ENCODE assay signal across 8 cellular contexts in genomic region chr2:58428553-58429284, GRCh38.
DNase-seq lines count a peak whose midpoint lies in the region; ATAC-seq, FAIRE-seq and TF ChIP-seq lines count a peak whose summit lies in the region.

No MANE protein-coding gene starts in this region.

- TF ChIP-seq CTCF in mammary epithelial cell (conservative IDR thresholded peaks at IDR 0.05 in 1 of 2, IDR thresholded peaks at IDR 0.05 in 1 of 2; ENCODE audit: extremely low read depth in 1 of 2, insufficient read depth in 1 of 2, low read depth in 1 of 2, low read length in 2 of 2) = no peak

- H3K27me3 ChIP-seq in mammary epithelial cell (ENCODE audit: insufficient read depth, low read length) = peaks cover 16% of the 10 kb centered on the region

- no peak for FAIRE-seq in H54 (lab: Jason Lieb, UNC)

- no peaks in the 10 kb centered on the region for H3K36me3 ChIP-seq in mammary epithelial cell (ENCODE audit: insufficient read depth, low read length)
- no peaks in the 10 kb centered on the region for H3K36me3 ChIP-seq in mesodermal cell (ENCODE audit: control insufficient read depth, insufficient read depth, low read length)

- H3K4me1 Mint-ChIP-seq in activated CD4-positive, alpha-beta T cell treated with anti-CD3 and anti-CD28 coated beads, Interleukin-2, amount 10 ng/mL, durations not matched to agents 24 days and 14 days = peaks cover 2% of the 10 kb centered on the region

- H3K4me2 ChIP-seq in mammary epithelial cell (ENCODE audit: insufficient read depth, low read depth, low read length) = peak overlapping the region; percentile 42

- dilution Hi-C loops in mammary epithelial cell (cut with HindIII; ENCODE audit: low sequenced_read_pairs) = no loop called here

- H3K4me1 ChIP-seq in mammary epithelial cell (ENCODE audit: insufficient read depth, low read length) (peaks cover 5% of the 10 kb centered on the region), mesodermal cell (ENCODE audit: control insufficient read depth, insufficient read depth, low read length, poor library complexity, severe bottlenecking) (peaks cover 12% of the 10 kb centered on the region)

- peaks cover 54% of the 10 kb centered on the region for H3K27me3 Mint-ChIP-seq in activated CD4-positive, alpha-beta T cell treated with anti-CD3 and anti-CD28 coated beads, Interleukin-2, amount 10 ng/mL, durations not matched to agents 24 days and 14 days

- in situ Hi-C loops in mammary epithelial cell (cut with MboI; ENCODE audit: low sequenced_read_pairs in 2 of 2) = loop anchor here in 1 of 2 donors (25.0 kb wide), 2 partner anchors 516 to 666 kb away; no protein-coding TSS in a partner anchor

- DNase-seq in activated CD4-positive, alpha-beta T cell treated with anti-CD3 and anti-CD28 coated beads, Interleukin-2, amount 10 ng/mL, durations not matched to agents 24 days and 14 days = no peak
- no peak for DNase-seq in activated CD4-positive, alpha-beta T cell treated with anti-CD3 and anti-CD28 coated beads for 4 hours
- DNase-seq in HuH-7 (ENCODE audit: low spot score) = peak; percentile 57
- DNase-seq in mammary epithelial cell = no peak
- DNase-seq in H54 (ENCODE audit: insufficient read length, low spot score) = no peak
- no peak for DNase-seq in posterior vena cava (ENCODE audit: low spot score)

- no peak for TF ChIP-seq POLR2A in H54 (IDR thresholded peaks at IDR 0.05; ENCODE audit: low read depth, low read length)

- H3K9ac ChIP-seq in mammary epithelial cell (ENCODE audit: insufficient read depth, low read length) = no peak overlapping the region

- ATAC-seq in HG03571 (IDR thresholded peaks at IDR 0.05; ENCODE audit: unreplicated experiment) = no peak

- H3K4me3 ChIP-seq in mammary epithelial cell (replicated peaks in 1 of 3; ENCODE audit: insufficient read depth in 1 of 3, low read depth in 2 of 3, low read length in 3 of 3) = no peak overlapping the region
- peak overlapping the region; percentile 38 for H3K4me3 ChIP-seq in mesodermal cell (ENCODE audit: extremely low read depth, insufficient read depth, low read length, poor library complexity, severe bottlenecking)

- intact Hi-C loops in activated CD4-positive, alpha-beta T cell treated with anti-CD3 and anti-CD28 coated beads, Interleukin-2, amount 10 ng/mL, durations not matched to agents 24 days and 14 days (cut with micrococcal nuclease) = no loop called here
- intact Hi-C loops in mammary epithelial cell (cut with micrococcal nuclease) = no loop called here
- intact Hi-C loops in posterior vena cava (cut with DNase I) = no loop called here

- no peaks in the 10 kb centered on the region for H4K20me1 ChIP-seq in mammary epithelial cell (ENCODE audit: insufficient read depth, low read length)

- no peak overlapping the region for H2AFZ ChIP-seq in mammary epithelial cell (ENCODE audit: low read depth, low read length)

- H3K27ac Mint-ChIP-seq in activated CD4-positive, alpha-beta T cell treated with anti-CD3 and anti-CD28 coated beads, Interleukin-2, amount 10 ng/mL, durations not matched to agents 24 days and 14 days = no peak overlapping the region

- no peaks in the 10 kb centered on the region for H3K79me2 ChIP-seq in mammary epithelial cell (ENCODE audit: insufficient read depth, low read length)

- 18% methylated on average over 7 of the region's 43 CpGs for WGBS in mammary epithelial cell (ENCODE audit: low coverage, missing lambda C conversion rate)
- WGBS in mesodermal cell (ENCODE audit: insufficient coverage in 2 of 2), 2 experiments = 2 to 3% methylated on average over 21 to 27 of the region's 43 CpGs

- CTCF ChIA-PET in mammary epithelial cell (lab: Charles Lee; ENCODE audit: low non-redundant PET) = no interaction called here

- peak overlapping the region; percentile 70 for H3K4me3 Mint-ChIP-seq in activated CD4-positive, alpha-beta T cell treated with anti-CD3 and anti-CD28 coated beads, Interleukin-2, amount 10 ng/mL, durations not matched to agents 24 days and 14 days

- BruUV-seq in mammary epithelial cell (replicated peaks; lab: Mats Ljungman, UMichigan) = no TSS peak

- H3K9me3 ChIP-seq in mammary epithelial cell (replicated peaks; ENCODE audit: insufficient read depth, low read length) = no peaks in the 10 kb centered on the region
- H3K9me3 ChIP-seq in mesodermal cell (ENCODE audit: control insufficient read depth, low read length) = no peaks in the 10 kb centered on the region

- H3K27ac ChIP-seq in mammary epithelial cell (ENCODE audit: insufficient read depth, low read depth, low read length) (no peak overlapping the region), mesodermal cell (ENCODE audit: low read depth, low read length, severe bottlenecking) (peak overlapping the region; percentile 85)

- H3K36me3 Mint-ChIP-seq in activated CD4-positive, alpha-beta T cell treated with anti-CD3 and anti-CD28 coated beads, Interleukin-2, amount 10 ng/mL, durations not matched to agents 24 days and 14 days (ENCODE audit: low read depth) = no peaks in the 10 kb centered on the region

- no peaks in the 10 kb centered on the region for H3K9me3 Mint-ChIP-seq in activated CD4-positive, alpha-beta T cell treated with anti-CD3 and anti-CD28 coated beads, Interleukin-2, amount 10 ng/mL, durations not matched to agents 24 days and 14 days
